Comparison of ENCODE assay signal across 9 cellular contexts in genomic region chrX:134803551-134804183, GRCh38. TPM values are rescaled to one million over a fixed set of nuclear protein-coding genes. Genes with fewer than 3 reads are reported as not detected.
DNase-seq lines count a peak whose midpoint lies in the region; ATAC-seq and TF ChIP-seq lines count a peak whose summit lies in the region.
"Had no signal": no experiment of that assay in that cellular context is flagged by ENCODE, and none has a peak within 500 bp of the region (broad histone marks: within the 10 kb centered on the region; RNA-seq: fewer than 3 reads in every experiment).

No MANE protein-coding gene starts in this region.

- peaks cover 0 to 9% (median 0%) of the 10 kb centered on the region in 3 donors for H3K36me3 Mint-ChIP-seq in CD8-positive, alpha-beta memory T cell
- no peaks in the 10 kb centered on the region for H3K36me3 Mint-ChIP-seq in activated naive CD8-positive, alpha-beta T cell treated with anti-CD3 and anti-CD28 coated beads, Interleukin-2, amount 50 U/mL, for 24 hours (ENCODE audit: low read depth)

- H3K27me3 ChIP-seq in CD8-positive, alpha-beta memory T cell (ENCODE audit: insufficient read depth, low read length, poor library complexity, severe bottlenecking), result no peaks in the 10 kb centered on the region
- H3K27me3 ChIP-seq in HL-60 (ENCODE audit: insufficient read depth, poor library complexity, severe bottlenecking), result no peaks in the 10 kb centered on the region
- H3K27me3 ChIP-seq: neutrophil had no signal

- no peak for TF ChIP-seq CTCF in HL-60 (IDR thresholded peaks at IDR 0.05; ENCODE audit: insufficient read depth, low read length)
- TF ChIP-seq CTCF in mucosa of descending colon (IDR thresholded peaks at IDR 0.05), result no peak

- H3K9me3 Mint-ChIP-seq in CD8-positive, alpha-beta memory T cell, result no peaks in the 10 kb centered on the region
- H3K9me3 Mint-ChIP-seq in activated naive CD8-positive, alpha-beta T cell treated with anti-CD3 and anti-CD28 coated beads, Interleukin-2, amount 50 U/mL, for 24 hours, result no peaks in the 10 kb centered on the region

- POLR2A ChIA-PET in CD8-positive, alpha-beta memory T cell (lab: Charles Lee), result no interaction called here

- CTCF ChIA-PET in CD8-positive, alpha-beta memory T cell (lab: Charles Lee), result no interaction called here

- H3K4me3 ChIP-seq in CD8-positive, alpha-beta memory T cell (ENCODE audit: low read length), result no peak overlapping the region
- H3K4me3 ChIP-seq in HL-60 (replicated peaks; ENCODE audit: insufficient read depth, low read length), result no peak overlapping the region
- no peak overlapping the region for H3K4me3 ChIP-seq in mucosa of descending colon

- peaks cover 15 to 31% (median 22%) of the 10 kb centered on the region in 3 donors for H3K4me1 Mint-ChIP-seq in CD8-positive, alpha-beta memory T cell
- H3K4me1 Mint-ChIP-seq in activated naive CD8-positive, alpha-beta T cell treated with anti-CD3 and anti-CD28 coated beads, Interleukin-2, amount 50 U/mL, for 24 hours, result peaks cover 38% of the 10 kb centered on the region

- no peaks in the 10 kb centered on the region for H3K4me1 ChIP-seq in CD8-positive, alpha-beta memory T cell (ENCODE audit: insufficient read depth, low read length)
- H3K4me1 ChIP-seq in mucosa of descending colon (ENCODE audit: low read depth), result no peaks in the 10 kb centered on the region

- peak in 3 of 5 donors; percentile 34 to 64 (median 60) for DNase-seq in CD8-positive, alpha-beta memory T cell
- DNase-seq in HL-60 (ENCODE audit: low read depth in 1 of 2, low spot score in 1 of 2) (peak in 1 of 2 experiments; percentile 15), occipital lobe (lab: John Stamatoyannopoulos, UW) (no peak), NCI-H446 (lab: John Stamatoyannopoulos, UW) (no peak), mucosa of descending colon (no peak), DMS79 treated with DMSO at 0.1 percent for 48 hours (lab: John Stamatoyannopoulos, UW) (no peak)
- no peak for DNase-seq in activated naive CD8-positive, alpha-beta T cell treated with anti-CD3 and anti-CD28 coated beads, Interleukin-2, amount 50 U/mL, for 24 hours

- intact Hi-C loops in mucosa of descending colon (cut with DNase I, micrococcal nuclease), result no loop called here

- peak; percentile 36 for ATAC-seq in GM19372 (IDR thresholded peaks at IDR 0.05; ENCODE audit: low read depth, unreplicated experiment)
- peak; percentile 44 for ATAC-seq in activated naive CD8-positive, alpha-beta T cell treated with anti-CD3 and anti-CD28 coated beads, Interleukin-2, amount 50 U/mL, for 24 hours
- no peak for ATAC-seq in mucosa of descending colon

- peak overlapping the region in 3 of 7 donors; percentile 54 to 73 (median 55) for H3K4me3 Mint-ChIP-seq in CD8-positive, alpha-beta memory T cell
- peak overlapping the region; percentile 16 for H3K4me3 Mint-ChIP-seq in activated naive CD8-positive, alpha-beta T cell treated with anti-CD3 and anti-CD28 coated beads, Interleukin-2, amount 50 U/mL, for 24 hours

- H3K27ac ChIP-seq in CD8-positive, alpha-beta memory T cell (ENCODE audit: low read depth, low read length), result peak overlapping the region; percentile 66
- H3K27ac ChIP-seq in HL-60 (replicated peaks), result peak overlapping the region; percentile 24
- H3K27ac ChIP-seq: neutrophil had no signal

- peaks cover 0 to 8% of the 10 kb centered on the region in 2 donors for H3K27me3 Mint-ChIP-seq in CD8-positive, alpha-beta memory T cell
- no peaks in the 10 kb centered on the region for H3K27me3 Mint-ChIP-seq in activated naive CD8-positive, alpha-beta T cell treated with anti-CD3 and anti-CD28 coated beads, Interleukin-2, amount 50 U/mL, for 24 hours

- H3K36me3 ChIP-seq in CD8-positive, alpha-beta memory T cell (ENCODE audit: insufficient read depth, low read length), result no peaks in the 10 kb centered on the region
- no peaks in the 10 kb centered on the region for H3K36me3 ChIP-seq in mucosa of descending colon (ENCODE audit: low read depth)
- H3K36me3 ChIP-seq: neutrophil had no signal

- no peaks in the 10 kb centered on the region for H3K9me3 ChIP-seq in CD8-positive, alpha-beta memory T cell (ENCODE audit: low read length)
- H3K9me3 ChIP-seq in mucosa of descending colon, result no peaks in the 10 kb centered on the region
- H3K9me3 ChIP-seq: neutrophil had no signal

- peak overlapping the region; percentile 34 to 98 (median 91) for H3K27ac Mint-ChIP-seq in CD8-positive, alpha-beta memory T cell
- H3K27ac Mint-ChIP-seq in activated naive CD8-positive, alpha-beta T cell treated with anti-CD3 and anti-CD28 coated beads, Interleukin-2, amount 50 U/mL, for 24 hours, result peak overlapping the region; percentile 61

RNA-seq across cellular contexts. Expression of gene PABIR2, which starts 6.7 kb away (rescaled TPM):
- 10 to 100 TPM; 26.8 to 27.2 TPM for total RNA-seq in CD8-positive, alpha-beta memory T cell
- polyA plus RNA-seq in CD8-positive, alpha-beta memory T cell, result 7.7 TPM
- total RNA-seq in occipital lobe (4.8 TPM), mucosa of descending colon (10 to 100 TPM; 19.3 to 24.5 (median 24.2) TPM)

Comparison
In these comparisons a context has a peak if more than half of its experiments do, and no peak if none do; other contexts are left out.
1. DNase-seq: peak in CD8-positive, alpha-beta memory T cell (3 of 5); none in activated naive CD8-positive, alpha-beta T cell treated with anti-CD3 and anti-CD28 coated beads, Interleukin-2, amount 50 U/mL, for 24 hours (single experiment), occipital lobe (single experiment), NCI-H446 (0 of 2), mucosa of descending colon (0 of 3) and DMS79 treated with DMSO at 0.1 percent for 48 hours (single experiment).